ENCODE assay signal across 35 cellular contexts in genomic region chr12:82740-83139, GRCh38. TPM values are rescaled to one million over a fixed set of nuclear protein-coding genes. Genes with fewer than 3 reads are reported as not detected.
"Had no signal": no experiment of that assay in that cellular context is flagged by ENCODE, and none has a peak within 500 bp of the region (broad histone marks: within the 10 kb centered on the region; RNA-seq: fewer than 3 reads in every experiment).

No MANE protein-coding gene starts in this region.

- H3K36me3 ChIP-seq: adrenal gland, ascending aorta, brain microvascular endothelial cell, breast epithelium had no signal

- H3K27ac ChIP-seq: adrenal gland, ascending aorta, brain microvascular endothelial cell, breast epithelium, VCaP had no signal

- FAIRE-seq: TTC549 had no signal

- H3K4me3 Mint-ChIP-seq: activated B cell treated with CpG ODN at 0.5 μM for 24 hours; activated CD4-positive, alpha-beta memory T cell treated with anti-CD3 and anti-CD28 coated beads for 36 hours; activated CD4-positive, alpha-beta T cell treated with anti-CD3 and anti-CD28 coated beads, Interleukin-2, amount 10 ng/mL, durations not matched to agents 24 days and 14 days; activated CD8-positive, alpha-beta T cell treated with anti-CD3 and anti-CD28 coated beads for 36 hours; activated naive CD4-positive, alpha-beta T cell treated with anti-CD3 and anti-CD28 coated beads for 36 hours; activated naive CD8-positive, alpha-beta T cell treated with anti-CD3 and anti-CD28 coated beads for 36 hours; activated T-cell treated with anti-CD3 and anti-CD28 coated beads, Interleukin-2, amount 50 U/mL, for 4 hours; activated T-cell treated with anti-CD3 and anti-CD28 coated beads, Interleukin-2, amount 50 U/mL, for 72 hours; activated T-helper 1 cell treated with anti-CD3 and anti-CD28 coated beads, Interleukin-12 subunit alpha, Interleukin-12 subunit beta, Interleukin-2, Interleukin-4 antibody, amounts not matched to agents 30 ng/mL and 10 ng/mL and 1 ng/mL, durations not matched to agents 14 hours and 24 hours and 36 hours; activated T-helper 17 cell treated with anti-CD3 and anti-CD28 coated beads, Interleukin-2, amount 50 U/mL, for 72 hours; T-helper 1 cell treated with Interleukin-12 subunit alpha and Interleukin-12 subunit beta and Interleukin-4 antibody, amounts not matched to agents 30 μg/mL and 1 μg/mL, for 36 hours; T-helper 2 cell treated with Interferon-gamma antibody and Interleukin-4, amounts not matched to agents 5 μg/mL and 100 μg/mL, for 36 hours had no signal

- H3K4me1 Mint-ChIP-seq: activated B cell treated with CpG ODN at 0.5 μM for 24 hours; activated CD4-positive, alpha-beta T cell treated with anti-CD3 and anti-CD28 coated beads, Interleukin-2, amount 10 ng/mL, durations not matched to agents 24 days and 14 days; activated naive CD8-positive, alpha-beta T cell treated with anti-CD3 and anti-CD28 coated beads for 36 hours; activated T-helper 17 cell treated with anti-CD3 and anti-CD28 coated beads, Interleukin-2, amount 50 U/mL, for 72 hours had no signal

- DNase-seq: activated B cell treated with CpG ODN at 0.5 μM for 24 hours; activated CD4-positive, alpha-beta memory T cell treated with anti-CD3 and anti-CD28 coated beads for 36 hours; activated CD4-positive, alpha-beta T cell treated with anti-CD3 and anti-CD28 coated beads for 4 hours; activated CD4-positive, alpha-beta T cell treated with anti-CD3 and anti-CD28 coated beads, Interleukin-2, amount 10 ng/mL, durations not matched to agents 24 days and 14 days; activated CD4-positive, alpha-beta T cell treated with anti-CD3 and anti-CD28 coated beads, Interleukin-2, amount 50 U/mL, for 1 hour; activated CD4-positive, alpha-beta T cell treated with anti-CD3 and anti-CD28 coated beads, Interleukin-2, amount 50 U/mL, for 4 hours; activated CD4-positive, CD25-positive, alpha-beta regulatory T cell treated with anti-CD3 and anti-CD28 coated beads, Interleukin-2, amount 50 U/mL, for 72 hours; activated CD8-positive, alpha-beta memory T cell treated with anti-CD3 and anti-CD28 coated beads, Interleukin-2, amount 50 U/mL, for 4 hours; activated CD8-positive, alpha-beta T cell treated with anti-CD3 and anti-CD28 coated beads for 36 hours; activated effector memory CD4-positive, alpha-beta T cell treated with anti-CD3 and anti-CD28 coated beads, Interleukin-2, amount 50 U/mL, for 16 hours; activated gamma-delta T cell treated with Interleukin-2 at 50 U/mL for 16 hours; activated naive CD4-positive, alpha-beta T cell; activated naive CD4-positive, alpha-beta T cell treated with anti-CD3 and anti-CD28 coated beads for 36 hours; activated naive CD4-positive, alpha-beta T cell treated with anti-CD3 and anti-CD28 coated beads, Interleukin-2, amount 50 U/mL, for 16 hours; activated naive CD8-positive, alpha-beta T cell treated with anti-CD3 and anti-CD28 coated beads for 36 hours; activated T-cell treated with anti-CD3 and anti-CD28 coated beads for 4 hours; activated T-cell treated with anti-CD3 and anti-CD28 coated beads, Interleukin-2, amount 50 U/mL, for 1 hour; activated T-cell treated with anti-CD3 and anti-CD28 coated beads, Interleukin-2, amount 50 U/mL, for 4 hours; activated T-cell treated with anti-CD3 and anti-CD28 coated beads, Interleukin-2, amount 50 U/mL, for 72 hours; adrenal gland; amniotic stem cell; brain microvascular endothelial cell; central memory CD4-positive, alpha-beta T cell; T-helper 1 cell; T-helper 2 cell; T-helper 9 cell had no signal

- H3K36me3 Mint-ChIP-seq: activated CD4-positive, alpha-beta memory T cell treated with anti-CD3 and anti-CD28 coated beads for 36 hours; activated naive CD4-positive, alpha-beta T cell treated with anti-CD3 and anti-CD28 coated beads, Interleukin-2, amount 50 U/mL, for 72 hours; activated naive CD8-positive, alpha-beta T cell treated with anti-CD3 and anti-CD28 coated beads for 36 hours had no signal

- H3K4me3 ChIP-seq: adrenal gland, ascending aorta, breast epithelium had no signal

- H3K9me3 ChIP-seq: adrenal gland, ascending aorta, breast epithelium had no signal

- ATAC-seq: activated CD8-positive, alpha-beta T cell treated with anti-CD3 and anti-CD28 coated beads for 36 hours; activated naive CD4-positive, alpha-beta T cell treated with anti-CD3 and anti-CD28 coated beads, Interleukin-2, amount 50 U/mL, for 72 hours; activated T-cell treated with anti-CD3 and anti-CD28 coated beads, Interleukin-2, amount 50 U/mL, for 4 hours; activated T-cell treated with anti-CD3 and anti-CD28 coated beads, Interleukin-2, amount 50 U/mL, for 72 hours; activated T-helper 17 cell treated with anti-CD3 and anti-CD28 coated beads, Interleukin-2, amount 50 U/mL, for 72 hours had no signal

- H3K27ac Mint-ChIP-seq: activated B cell treated with CpG ODN at 0.5 μM for 24 hours; activated CD4-positive, alpha-beta memory T cell treated with anti-CD3 and anti-CD28 coated beads for 36 hours; activated CD4-positive, alpha-beta T cell treated with anti-CD3 and anti-CD28 coated beads, Interleukin-2, amount 10 ng/mL, durations not matched to agents 24 days and 14 days; activated CD8-positive, alpha-beta T cell treated with anti-CD3 and anti-CD28 coated beads for 36 hours; activated naive CD4-positive, alpha-beta T cell treated with anti-CD3 and anti-CD28 coated beads for 36 hours; activated naive CD4-positive, alpha-beta T cell treated with anti-CD3 and anti-CD28 coated beads, Interleukin-2, amount 50 U/mL, for 72 hours; activated naive CD8-positive, alpha-beta T cell treated with anti-CD3 and anti-CD28 coated beads for 36 hours; activated T-cell treated with anti-CD3 and anti-CD28 coated beads, Interleukin-2, amount 50 U/mL, for 72 hours; activated T-helper 1 cell treated with anti-CD3 and anti-CD28 coated beads, Interleukin-12 subunit alpha, Interleukin-12 subunit beta, Interleukin-2, Interleukin-4 antibody, amounts not matched to agents 30 ng/mL and 10 ng/mL and 1 ng/mL, durations not matched to agents 14 hours and 24 hours and 36 hours; activated T-helper 17 cell treated with anti-CD3 and anti-CD28 coated beads, Interleukin-2, amount 50 U/mL, for 72 hours; T-helper 1 cell treated with Interleukin-12 subunit alpha and Interleukin-12 subunit beta and Interleukin-4 antibody, amounts not matched to agents 30 μg/mL and 1 μg/mL, for 36 hours; T-helper 2 cell treated with Interferon-gamma antibody and Interleukin-4, amounts not matched to agents 5 μg/mL and 100 μg/mL, for 36 hours had no signal

- H3K9me3 Mint-ChIP-seq: activated B cell treated with CpG ODN at 0.5 μM for 24 hours; activated CD4-positive, alpha-beta memory T cell treated with anti-CD3 and anti-CD28 coated beads for 36 hours; activated CD4-positive, alpha-beta T cell treated with anti-CD3 and anti-CD28 coated beads, Interleukin-2, amount 10 ng/mL, durations not matched to agents 24 days and 14 days; activated CD8-positive, alpha-beta T cell treated with anti-CD3 and anti-CD28 coated beads for 36 hours; activated naive CD4-positive, alpha-beta T cell treated with anti-CD3 and anti-CD28 coated beads for 36 hours; activated naive CD4-positive, alpha-beta T cell treated with anti-CD3 and anti-CD28 coated beads, Interleukin-2, amount 50 U/mL, for 72 hours; activated naive CD8-positive, alpha-beta T cell treated with anti-CD3 and anti-CD28 coated beads for 36 hours; activated T-cell treated with anti-CD3 and anti-CD28 coated beads, Interleukin-2, amount 50 U/mL, for 4 hours; activated T-cell treated with anti-CD3 and anti-CD28 coated beads, Interleukin-2, amount 50 U/mL, for 72 hours; activated T-helper 1 cell treated with anti-CD3 and anti-CD28 coated beads, Interleukin-12 subunit alpha, Interleukin-12 subunit beta, Interleukin-2, Interleukin-4 antibody, amounts not matched to agents 30 ng/mL and 10 ng/mL and 1 ng/mL, durations not matched to agents 14 hours and 24 hours and 36 hours; activated T-helper 17 cell treated with anti-CD3 and anti-CD28 coated beads, Interleukin-2, amount 50 U/mL, for 72 hours; T-helper 1 cell treated with Interleukin-12 subunit alpha and Interleukin-12 subunit beta and Interleukin-4 antibody, amounts not matched to agents 30 μg/mL and 1 μg/mL, for 36 hours; T-helper 2 cell treated with Interferon-gamma antibody and Interleukin-4, amounts not matched to agents 5 μg/mL and 100 μg/mL, for 36 hours had no signal

- H3K4me1 ChIP-seq: adrenal gland, ascending aorta, breast epithelium had no signal

- H3K27me3 ChIP-seq: ascending aorta had no signal

RNA-seq across cellular contexts. Expression of gene IQSEC3, which starts 16.2 kb away (rescaled TPM):
- total RNA-seq: activated B cell treated with CpG ODN at 0.5 μM for 24 hours had no signal
